Comparison of ENCODE assay signal across 14 cellular contexts in genomic region chr3:194305356-194306108, GRCh38. TPM values are rescaled to one million over a fixed set of nuclear protein-coding genes. Genes with fewer than 3 reads are reported as not detected.
DNase-seq lines count a peak whose midpoint lies in the region; ATAC-seq, FAIRE-seq and TF ChIP-seq lines count a peak whose summit lies in the region.
"Had no signal": no experiment of that assay in that cellular context is flagged by ENCODE, and none has a peak within 500 bp of the region (broad histone marks: within the 10 kb centered on the region; RNA-seq: fewer than 3 reads in every experiment).

No MANE protein-coding gene starts in this region.

- POLR2A ChIA-PET in CD8-positive, alpha-beta T cell (lab: Charles Lee), result interaction anchor here (1.3 to 1.6 kb wide), 2 partner anchors 9 to 91 kb away, joined by 4 read pairs; no protein-coding TSS in a partner anchor
- POLR2A ChIA-PET in endothelial cell of umbilical vein (lab: Charles Lee), result no interaction called here

- DNase-seq in CD8-positive, alpha-beta T cell, result no peak
- DNase-seq in NCI-H524 (lab: John Stamatoyannopoulos, UW) (peak; percentile 96 to 98), endothelial cell of umbilical vein (ENCODE audit: low read depth, low spot score) (no peak), GM19238 (ENCODE audit: insufficient read length, low spot score) (no peak), EL (no peak)
- DNase-seq in stimulated activated naive CD8-positive, alpha-beta T cell treated with anti-CD3 and anti-CD28 coated beads, Interleukin-15, Interleukin-2, amounts not matched to agents 100 U/mL and 50 U/mL, for 24 hours, result no peak
- DNase-seq: hippocampal formation, left ventricle myocardium superior, PC-9 had no signal

- ATAC-seq in CD8-positive, alpha-beta T cell, result no peak
- ATAC-seq in stimulated activated naive CD8-positive, alpha-beta T cell treated with anti-CD3 and anti-CD28 coated beads, Interleukin-15, Interleukin-2, amounts not matched to agents 100 U/mL and 50 U/mL, for 24 hours, result no peak
- ATAC-seq: left ventricle myocardium superior had no signal

- peaks cover 9% of the 10 kb centered on the region; the same call in 1 of the 2 replicates for H3K9me3 ChIP-seq in BLaER1
- no peaks in the 10 kb centered on the region for H3K9me3 ChIP-seq in CD8-positive, alpha-beta T cell (ENCODE audit: low read length)
- H3K9me3 ChIP-seq in endothelial cell of umbilical vein (replicated peaks; ENCODE audit: control insufficient read depth, insufficient read depth, low read length), result no peaks in the 10 kb centered on the region

- H4K20me1 ChIP-seq in BLaER1 (peaks cover 45% of the 10 kb centered on the region), endothelial cell of umbilical vein (replicated peaks; ENCODE audit: control insufficient read depth, extremely low read depth, insufficient read depth, low read length) (no peaks in the 10 kb centered on the region)

- H3K4me1 Mint-ChIP-seq in CD8-positive, alpha-beta T cell (ENCODE audit: low read depth), result peaks cover 32% of the 10 kb centered on the region

- H3K27me3 Mint-ChIP-seq in CD8-positive, alpha-beta T cell (ENCODE audit: low read depth), result peaks cover 7% of the 10 kb centered on the region

- H3K27me3 ChIP-seq in BLaER1, result peaks cover 84% of the 10 kb centered on the region
- no peaks in the 10 kb centered on the region for H3K27me3 ChIP-seq in CD8-positive, alpha-beta T cell (ENCODE audit: insufficient read depth, low read length)
- H3K27me3 ChIP-seq in endothelial cell of umbilical vein (ENCODE audit: control insufficient read depth in 2 of 2, insufficient read depth in 2 of 2, low read length in 2 of 2), result peaks cover 2% of the 10 kb centered on the region in 2 experiments

- no peak for TF ChIP-seq POLR2A in endothelial cell of umbilical vein (IDR thresholded peaks at IDR 0.05; ENCODE audit: low read depth, low read length)

- CTCF ChIA-PET in CD8-positive, alpha-beta T cell (lab: Charles Lee), result interaction anchor here (1.0 to 4.2 kb wide), 2 partner anchors 11 to 28 kb away, joined by 4 to 34 read pairs; no protein-coding TSS in a partner anchor
- CTCF ChIA-PET in endothelial cell of umbilical vein (lab: Charles Lee), result interaction anchor here (1.0 to 3.9 kb wide), 4 partner anchors 10 to 525 kb away, joined by 3 to 22 read pairs (median 6); no protein-coding TSS in a partner anchor

- H3K4me3 Mint-ChIP-seq in CD8-positive, alpha-beta T cell, result peak overlapping the region; percentile 38

- peaks cover 5% of the 10 kb centered on the region for H3K9me3 Mint-ChIP-seq in CD8-positive, alpha-beta T cell

- H3K36me3 ChIP-seq in BLaER1 (no peaks in the 10 kb centered on the region), endothelial cell of umbilical vein (ENCODE audit: control insufficient read depth in 2 of 2, extremely low read depth in 1 of 2, insufficient read depth in 2 of 2, low read length in 2 of 2) (no peaks in the 10 kb centered on the region)
- no peaks in the 10 kb centered on the region for H3K36me3 ChIP-seq in CD8-positive, alpha-beta T cell (ENCODE audit: insufficient read depth, low read length)

- peak; percentile 62 for FAIRE-seq in endothelial cell of umbilical vein (lab: Jason Lieb, UNC)

- H3K27ac Mint-ChIP-seq in CD8-positive, alpha-beta T cell, result no peak overlapping the region

- H3K4me1 ChIP-seq in BLaER1, result peaks cover 48% of the 10 kb centered on the region
- peaks cover 30% of the 10 kb centered on the region for H3K4me1 ChIP-seq in CD8-positive, alpha-beta T cell (ENCODE audit: insufficient read depth, low read length)
- peaks cover 14% of the 10 kb centered on the region for H3K4me1 ChIP-seq in endothelial cell of umbilical vein (ENCODE audit: control insufficient read depth, extremely low read depth, insufficient read depth, low read length)

- dilution Hi-C loops in endothelial cell of umbilical vein (cut with MboI; ENCODE audit: extremely low pct_ligation_motif_present, low sequenced_read_pairs), result loop anchor here (25.0 kb wide), 1 partner anchor 543 kb away; no protein-coding TSS in a partner anchor

- H3K27ac ChIP-seq in BLaER1 (peak overlapping the region; percentile 67), endothelial cell of umbilical vein (ENCODE audit: insufficient read depth, low read depth, low read length) (no peak overlapping the region)
- no peak overlapping the region for H3K27ac ChIP-seq in CD8-positive, alpha-beta T cell (ENCODE audit: low read depth, low read length)
- H3K27ac ChIP-seq: PC-9 had no signal

- intact Hi-C loops in CD8-positive, alpha-beta T cell (cut with DNase I, micrococcal nuclease), result no loop called here
- intact Hi-C loops in endothelial cell of umbilical vein (cut with micrococcal nuclease), result loop anchor here (1.0 to 2.0 kb wide), 5 partner anchors 9 to 303 kb away; no protein-coding TSS in a partner anchor

- no peaks in the 10 kb centered on the region for H3K36me3 Mint-ChIP-seq in CD8-positive, alpha-beta T cell

- no peak for TF ChIP-seq CTCF in CD8-positive, alpha-beta T cell (IDR thresholded peaks at IDR 0.05)
- no peak for TF ChIP-seq CTCF in endothelial cell of umbilical vein (IDR thresholded peaks at IDR 0.05; ENCODE audit: extremely low read depth in 1 of 2, insufficient read depth in 1 of 2, low read depth in 1 of 2, low read length in 2 of 2)

- no TSS peak for BruUV-seq in endothelial cell of umbilical vein (replicated peaks; lab: Mats Ljungman, UMichigan)

- no peak overlapping the region for H2AFZ ChIP-seq in endothelial cell of umbilical vein (ENCODE audit: low read depth, low read length)
- H2AFZ ChIP-seq: PC-9 had no signal

- H3K4me3 ChIP-seq in BLaER1, result no peak overlapping the region
- H3K4me3 ChIP-seq in CD8-positive, alpha-beta T cell (ENCODE audit: low read depth, low read length), result peak overlapping the region; percentile 17
- no peak overlapping the region for H3K4me3 ChIP-seq in endothelial cell of umbilical vein (replicated peaks in 1 of 3; ENCODE audit: insufficient read depth in 1 of 3, low read depth in 1 of 3, low read length in 3 of 3)
- H3K4me3 ChIP-seq: PC-9 had no signal

- H3K79me2 ChIP-seq in endothelial cell of umbilical vein (ENCODE audit: control insufficient read depth, insufficient read depth, low read length), result no peaks in the 10 kb centered on the region

- H3K9me1 ChIP-seq in endothelial cell of umbilical vein (replicated peaks; ENCODE audit: control insufficient read depth, extremely low read depth, insufficient read depth, low read length), result no peaks in the 10 kb centered on the region

- H3K4me2 ChIP-seq in BLaER1 (peak overlapping the region; percentile 91), endothelial cell of umbilical vein (ENCODE audit: insufficient read depth, low read length) (no peak overlapping the region)
- H3K4me2 ChIP-seq: PC-9 had no signal

- H3K9ac ChIP-seq in BLaER1 (peak overlapping the region; percentile 30; the same call in 1 of the 2 replicates), endothelial cell of umbilical vein (replicated peaks; ENCODE audit: extremely low read depth, insufficient read depth, low read length) (no peak overlapping the region)

TF ChIP-seq in endothelial cell of umbilical vein, 7 proteins besides CTCF, POLR2A, EP300 and RAD21:
- TF ChIP-seq MYC (IDR thresholded peaks at IDR 0.05; ENCODE audit: low read depth, low read length) (no peak), GATA2 (IDR thresholded peaks at IDR 0.05; ENCODE audit: insufficient read depth, insufficient read length, low read depth, low read length) (no peak), POLR2AphosphoS5 (IDR thresholded peaks at IDR 0.05; ENCODE audit: insufficient read depth, low read depth, low read length) (no peak), JUN (IDR thresholded peaks at IDR 0.05; ENCODE audit: borderline replicate concordance, insufficient read depth, insufficient read length, low read depth) (no peak), MAX (IDR thresholded peaks at IDR 0.05; ENCODE audit: insufficient read depth, insufficient read length) (no peak), EZH2 (IDR thresholded peaks at IDR 0.05; ENCODE audit: borderline replicate concordance, low read depth, low read length, severe bottlenecking) (no peak), FOS (IDR thresholded peaks at IDR 0.05; ENCODE audit: borderline replicate concordance, insufficient read depth, low read length) (no peak)

RNA-seq across cellular contexts. Expression of gene CPN2, which starts 45.6 kb away (rescaled TPM):
- total RNA-seq in CD8-positive, alpha-beta T cell, result not detected
- not detected in 2 replicates for total RNA-seq in endothelial cell of umbilical vein
- not detected in 2 replicates for polyA plus RNA-seq in endothelial cell of umbilical vein
- polyA plus RNA-seq in endothelial cell of umbilical vein (2011; cell fraction: cytosol; rRNA removed), result not detected in 2 replicates
- polyA plus RNA-seq in endothelial cell of umbilical vein (2011; cell fraction: nucleus; rRNA removed), result not detected in 2 replicates
- not detected in 2 replicates for polyA plus RNA-seq in endothelial cell of umbilical vein (2012)
- polyA minus RNA-seq in endothelial cell of umbilical vein, result not detected in 2 replicates
- not detected for polyA minus RNA-seq in endothelial cell of umbilical vein (2011; cell fraction: cytosol; rRNA and poly(A)+ RNA removed)
- not detected in 2 replicates for polyA minus RNA-seq in endothelial cell of umbilical vein (2011; cell fraction: nucleus; rRNA and poly(A)+ RNA removed)
- total RNA-seq: activated T-cell treated with anti-CD3 and anti-CD28 coated beads, Interleukin-2, amount 50 U/mL, for 72 hours; fibroblast of lung; myocyte; PC-9 had no signal
- polyA plus RNA-seq: BJ, fibroblast of lung had no signal

Comparison
In these comparisons a context has a peak if more than half of its experiments do, and no peak if none do; other contexts are left out.
1. DNase-seq: peak in NCI-H524 (2 of 2); none in CD8-positive, alpha-beta T cell (0 of 7), endothelial cell of umbilical vein (single experiment), GM19238 (single experiment), stimulated activated naive CD8-positive, alpha-beta T cell treated with anti-CD3 and anti-CD28 coated beads, Interleukin-15, Interleukin-2, amounts not matched to agents 100 U/mL and 50 U/mL, for 24 hours (single experiment) and EL (single experiment).